ENCODE assay signal across 15 cellular contexts in the genomic region with DNA sequence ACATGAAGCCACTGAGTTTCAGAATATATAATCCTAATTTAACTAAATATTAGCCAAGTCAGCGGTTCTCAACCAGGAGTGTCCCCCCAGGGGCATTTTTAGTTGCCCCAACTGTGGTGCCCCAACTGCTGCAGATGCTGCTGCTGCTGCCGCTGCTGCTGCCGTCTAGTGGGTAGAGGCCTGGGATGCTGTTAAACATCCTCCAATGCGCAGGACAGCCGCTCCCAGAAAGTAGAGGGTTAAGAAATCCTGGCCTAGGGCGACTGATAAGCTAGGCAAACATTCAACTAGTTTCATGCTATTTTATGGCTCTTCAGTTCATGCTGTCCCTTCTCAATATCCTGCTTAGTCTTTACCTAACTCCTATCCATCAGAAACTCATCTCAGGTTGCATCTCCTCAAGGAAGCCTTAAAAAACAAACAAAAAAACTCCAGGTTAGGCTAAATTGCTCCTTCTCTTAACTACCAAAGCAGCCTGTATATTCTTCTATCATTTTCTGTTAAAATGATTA. TPM values are rescaled to one million over a fixed set of nuclear protein-coding genes. Genes with fewer than 3 reads are reported as not detected.
DNase-seq lines count a peak whose midpoint lies in the region; ATAC-seq and TF ChIP-seq lines count a peak whose summit lies in the region.
"Had no signal": no experiment of that assay in that cellular context is flagged by ENCODE, and none has a peak within 500 bp of the region (broad histone marks: within the 10 kb centered on the region; RNA-seq: fewer than 3 reads in every experiment).

No MANE protein-coding gene starts in this region.

- no peak overlapping the region for H3K9ac ChIP-seq in mammary epithelial cell (ENCODE audit: insufficient read depth, low read length)

- TF ChIP-seq CTCF in GM23338 (conservative IDR thresholded peaks at IDR 0.05; ENCODE audit: low read depth in 2 of 2) = peak in 1 of 2 experiments; percentile 35; a peak in 2 of 4 replicates
- TF ChIP-seq CTCF in Panc1 (IDR thresholded peaks at IDR 0.05) = peak; percentile 37; the same call in 1 of the 2 replicates
- TF ChIP-seq CTCF in progenitor cell of endocrine pancreas (IDR thresholded peaks at IDR 0.05; ENCODE audit: unreplicated experiment) = peak; percentile 38
- no peak for TF ChIP-seq CTCF in mammary epithelial cell (conservative IDR thresholded peaks at IDR 0.05 in 1 of 2, IDR thresholded peaks at IDR 0.05 in 1 of 2; ENCODE audit: extremely low read depth in 1 of 2, insufficient read depth in 1 of 2, low read depth in 1 of 2, low read length in 2 of 2)
- no peak for TF ChIP-seq CTCF in esophagus muscularis mucosa (IDR thresholded peaks at IDR 0.05)

- H3K4me3 ChIP-seq in GM23338 (no peak overlapping the region), Panc1 (ENCODE audit: low read depth in 2 of 2, low read length in 2 of 2) (no peak overlapping the region), mammary epithelial cell (replicated peaks in 1 of 3; ENCODE audit: insufficient read depth in 1 of 3, low read depth in 2 of 3, low read length in 3 of 3) (no peak overlapping the region), esophagus muscularis mucosa (no peak overlapping the region)
- H3K4me3 ChIP-seq in naive thymus-derived CD4-positive, alpha-beta T cell (ENCODE audit: low read length) = no peak overlapping the region

- no peak for TF ChIP-seq EP300 in esophagus muscularis mucosa (IDR thresholded peaks at IDR 0.05)

- in situ Hi-C loops in Panc1 (cut with HindIII; ENCODE audit: low pct_unique_long_range_greater_than_20kb, low sequenced_read_pairs) (no loop called here), mammary epithelial cell (cut with MboI; ENCODE audit: low sequenced_read_pairs in 2 of 2) (loop anchor here in 1 of 2 donors (25.0 kb wide), 1 partner anchor 214 kb away; a partner anchor contains a TSS)

- no peaks in the 10 kb centered on the region for H3K9me2 ChIP-seq in GM23338 (ENCODE audit: insufficient read depth)

- peaks cover 34% of the 10 kb centered on the region for H3K4me1 ChIP-seq in GM23338 (ENCODE audit: insufficient read depth)
- H3K4me1 ChIP-seq in Panc1 (ENCODE audit: control insufficient read depth, insufficient read depth, low read length) = peaks cover 41% of the 10 kb centered on the region
- peaks cover 13% of the 10 kb centered on the region for H3K4me1 ChIP-seq in mammary epithelial cell (ENCODE audit: insufficient read depth, low read length)
- H3K4me1 ChIP-seq in esophagus muscularis mucosa = peaks cover 10 to 41% (median 34%) of the 10 kb centered on the region in 4 donors
- H3K4me1 ChIP-seq in naive thymus-derived CD4-positive, alpha-beta T cell (ENCODE audit: control insufficient read depth in 2 of 2, insufficient read depth in 2 of 2, low read length in 2 of 2) = no peaks in the 10 kb centered on the region

- H3K27me3 Mint-ChIP-seq in GM23338 (ENCODE audit: insufficient read depth, low read depth, poor library complexity) = no peaks in the 10 kb centered on the region
- no peaks in the 10 kb centered on the region for H3K27me3 Mint-ChIP-seq in progenitor cell of endocrine pancreas
- no peaks in the 10 kb centered on the region for H3K27me3 Mint-ChIP-seq in naive thymus-derived CD4-positive, alpha-beta T cell
- H3K27me3 Mint-ChIP-seq: memory B cell had no signal

- 97% methylated on average over 6 of the region's 6 CpGs for WGBS in mammary epithelial cell (ENCODE audit: low coverage, missing lambda C conversion rate)
- WGBS in esophagus muscularis mucosa = 94% methylated on average over 6 of the region's 6 CpGs

- H3K27me3 ChIP-seq in GM23338 (ENCODE audit: insufficient read depth) (no peaks in the 10 kb centered on the region), Panc1 (ENCODE audit: control insufficient read depth, insufficient read depth, low read length) (no peaks in the 10 kb centered on the region), mammary epithelial cell (ENCODE audit: insufficient read depth, low read length) (no peaks in the 10 kb centered on the region), esophagus muscularis mucosa (no peaks in the 10 kb centered on the region)
- H3K27me3 ChIP-seq in naive thymus-derived CD4-positive, alpha-beta T cell (ENCODE audit: control insufficient read depth in 2 of 2, insufficient read depth in 2 of 2, low read length in 2 of 2) = no peaks in the 10 kb centered on the region

- H3K36me3 Mint-ChIP-seq in GM23338 (ENCODE audit: low read depth) = no peaks in the 10 kb centered on the region
- peaks cover 10% of the 10 kb centered on the region for H3K36me3 Mint-ChIP-seq in progenitor cell of endocrine pancreas (ENCODE audit: insufficient read depth)
- peaks cover 0 to 8% (median 4%) of the 10 kb centered on the region in 5 donors for H3K36me3 Mint-ChIP-seq in naive thymus-derived CD4-positive, alpha-beta T cell

- no peak for TF ChIP-seq POLR2A in esophagus muscularis mucosa (IDR thresholded peaks at IDR 0.05; ENCODE audit: low read depth)

- H3K4me1 Mint-ChIP-seq in GM23338 (peaks cover 8% of the 10 kb centered on the region; the same call in 2 of the 3 replicates), progenitor cell of endocrine pancreas (ENCODE audit: low read depth) (peaks cover 54% of the 10 kb centered on the region)
- H3K4me1 Mint-ChIP-seq in naive thymus-derived CD4-positive, alpha-beta T cell = peaks cover 11 to 36% (median 18%) of the 10 kb centered on the region in 7 donors

- H3K9me3 ChIP-seq in Panc1 (ENCODE audit: control insufficient read depth, insufficient read depth, low read depth, low read length) (no peaks in the 10 kb centered on the region), mammary epithelial cell (replicated peaks; ENCODE audit: insufficient read depth, low read length) (no peaks in the 10 kb centered on the region), esophagus muscularis mucosa (no peaks in the 10 kb centered on the region)
- H3K9me3 ChIP-seq in naive thymus-derived CD4-positive, alpha-beta T cell (ENCODE audit: control insufficient read depth in 2 of 3, low read length in 3 of 3) = no peaks in the 10 kb centered on the region

- H3K36me3 ChIP-seq in GM23338 (ENCODE audit: insufficient read depth) = no peaks in the 10 kb centered on the region
- no peaks in the 10 kb centered on the region; the same call in 1 of the 2 replicates for H3K36me3 ChIP-seq in Panc1 (ENCODE audit: control insufficient read depth, insufficient read depth, low read length)
- no peaks in the 10 kb centered on the region for H3K36me3 ChIP-seq in mammary epithelial cell (ENCODE audit: insufficient read depth, low read length)
- no peaks in the 10 kb centered on the region for H3K36me3 ChIP-seq in esophagus muscularis mucosa
- peaks cover 0 to 6% (median 0%) of the 10 kb centered on the region in 3 experiments for H3K36me3 ChIP-seq in naive thymus-derived CD4-positive, alpha-beta T cell (ENCODE audit: control insufficient read depth in 2 of 3, insufficient read depth in 3 of 3, low read length in 3 of 3)

- no peak overlapping the region for H3K4me2 ChIP-seq in GM23338
- no peak overlapping the region for H3K4me2 ChIP-seq in mammary epithelial cell (ENCODE audit: insufficient read depth, low read depth, low read length)

- BruUV-seq in Panc1 (replicated peaks; lab: Mats Ljungman, UMichigan) = no TSS peak
- BruUV-seq in mammary epithelial cell (replicated peaks; lab: Mats Ljungman, UMichigan) = no TSS peak

- H3K4me3 Mint-ChIP-seq in GM23338 (no peak overlapping the region), progenitor cell of endocrine pancreas (ENCODE audit: low read depth) (peak overlapping the region; percentile 65)
- no peak overlapping the region for H3K4me3 Mint-ChIP-seq in naive thymus-derived CD4-positive, alpha-beta T cell
- H3K4me3 Mint-ChIP-seq: memory B cell had no signal

- dilution Hi-C loops in mammary epithelial cell (cut with HindIII; ENCODE audit: low sequenced_read_pairs) = no loop called here

- H3K27ac ChIP-seq in GM23338 (ENCODE audit: low read depth) = peak overlapping the region; percentile 45; the same call in 1 of the 2 replicates
- H3K27ac ChIP-seq in Panc1 (ENCODE audit: low read length) = peak overlapping the region; percentile 92; the same call in 1 of the 2 replicates
- H3K27ac ChIP-seq in mammary epithelial cell (ENCODE audit: insufficient read depth, low read depth, low read length) = no peak overlapping the region
- H3K27ac ChIP-seq in esophagus muscularis mucosa (replicated peaks in 1 of 4) = no peak overlapping the region
- no peak overlapping the region for H3K27ac ChIP-seq in naive thymus-derived CD4-positive, alpha-beta T cell (ENCODE audit: low read depth, low read length)

- H3F3A ChIP-seq in GM23338 (replicated peaks; ENCODE audit: low read depth) = no peaks in the 10 kb centered on the region

- POLR2A ChIA-PET in Panc1 (lab: Charles Lee) = no interaction called here
- POLR2A ChIA-PET in naive thymus-derived CD4-positive, alpha-beta T cell (lab: Charles Lee) = no interaction called here

- no peak overlapping the region for H2AFZ ChIP-seq in GM23338
- no peak overlapping the region for H2AFZ ChIP-seq in mammary epithelial cell (ENCODE audit: low read depth, low read length)

- intact Hi-C loops in Panc1 (cut with micrococcal nuclease; ENCODE audit: unreplicated experiment) = loop anchor here (5.0 kb wide), 1 partner anchor 204 kb away; a partner anchor contains a TSS
- intact Hi-C loops in cardiac septum (cut with DNase I) = no loop called here
- intact Hi-C loops in mammary epithelial cell (cut with micrococcal nuclease) = no loop called here
- intact Hi-C loops in esophagus muscularis mucosa (cut with DNase I) = no loop called here
- intact Hi-C loops in naive thymus-derived CD4-positive, alpha-beta T cell (cut with micrococcal nuclease) = loop anchor here in 1 of 2 donors (1.0 kb wide), 1 partner anchor 9 kb away; no protein-coding TSS in a partner anchor

- H3K27ac Mint-ChIP-seq in GM23338 (no peak overlapping the region), progenitor cell of endocrine pancreas (peak overlapping the region; percentile 87)
- no peak overlapping the region for H3K27ac Mint-ChIP-seq in naive thymus-derived CD4-positive, alpha-beta T cell
- H3K27ac Mint-ChIP-seq: memory B cell had no signal

- H3K79me2 ChIP-seq in GM23338 (replicated peaks; ENCODE audit: insufficient read depth) (peaks cover 13% of the 10 kb centered on the region), mammary epithelial cell (ENCODE audit: insufficient read depth, low read length) (peaks cover 47% of the 10 kb centered on the region)

- H4K20me1 ChIP-seq in GM23338 (replicated peaks; ENCODE audit: insufficient read depth) = no peaks in the 10 kb centered on the region
- H4K20me1 ChIP-seq in mammary epithelial cell (ENCODE audit: insufficient read depth, low read length) = no peaks in the 10 kb centered on the region

- no peaks in the 10 kb centered on the region for H3K9me3 Mint-ChIP-seq in GM23338
- no peaks in the 10 kb centered on the region for H3K9me3 Mint-ChIP-seq in progenitor cell of endocrine pancreas (ENCODE audit: low read depth)
- H3K9me3 Mint-ChIP-seq in naive thymus-derived CD4-positive, alpha-beta T cell = no peaks in the 10 kb centered on the region
- H3K9me3 Mint-ChIP-seq: memory B cell had no signal

- CTCF ChIA-PET in Panc1 (lab: Charles Lee) = no interaction called here
- CTCF ChIA-PET in mammary epithelial cell (lab: Charles Lee; ENCODE audit: low non-redundant PET) = no interaction called here
- CTCF ChIA-PET in naive thymus-derived CD4-positive, alpha-beta T cell (lab: Charles Lee) = no interaction called here

- ATAC-seq in GM23338 (peak; percentile 68), Panc1 (peak; percentile 59; the same call in 1 of the 2 replicates)
- no peak for ATAC-seq in naive thymus-derived CD4-positive, alpha-beta T cell
- ATAC-seq: PC-3; stimulated activated naive CD8-positive, alpha-beta T cell treated with anti-CD3 and anti-CD28 coated beads, Interleukin-15, Interleukin-2, amounts not matched to agents 100 U/mL and 50 U/mL, for 24 hours had no signal

- DNase-seq in GM23338 (ENCODE audit: low spot score) (peak; percentile 42), Panc1 (ENCODE audit: low read depth, low spot score) (no peak), iPS-NIHi7 (ENCODE audit: extremely low spot score) (peak; percentile 18), progenitor cell of endocrine pancreas (ENCODE audit: low spot score, unreplicated experiment) (no peak), cardiac septum (ENCODE audit: low spot score) (no peak), mammary epithelial cell (no peak), esophagus muscularis mucosa (ENCODE audit: extremely low spot score) (no peak)
- no peak for DNase-seq in naive thymus-derived CD4-positive, alpha-beta T cell
- DNase-seq: activated naive CD4-positive, alpha-beta T cell; KBM-7; NCI-H1436; NCI-H446 treated with DMSO at 0.1 percent for 48 hours; PC-3; stimulated activated naive CD8-positive, alpha-beta T cell treated with anti-CD3 and anti-CD28 coated beads, Interleukin-15, Interleukin-2, amounts not matched to agents 100 U/mL and 50 U/mL, for 24 hours had no signal

RNA-seq across cellular contexts. Expression of a gene that starts 9.9 kb away (rescaled TPM):
- total RNA-seq in GM23338 (2014; rRNA removed; shearing (Covaris generic)) = 24.6 and 27.3 TPM in 2 replicates
- 16.7 and 18.6 TPM in 2 replicates for polyA plus RNA-seq in GM23338 (2016; fragmentation: Nextera tagmentation; extraction: Ambion mirVana)
- total RNA-seq in Panc1 (2021; ENCODE audit: unreplicated experiment) = 67.7 TPM
- 123 TPM for polyA plus RNA-seq in Panc1 (2012; ENCODE audit: insufficient read length)
- 42.7 and 45.7 TPM in 2 replicates for total RNA-seq in progenitor cell of endocrine pancreas
- 167 TPM for total RNA-seq in cardiac septum
- total RNA-seq in mammary epithelial cell = 10 to 100 TPM; 53.1 to 76.7 TPM
- polyA plus RNA-seq in mammary epithelial cell = 68.7 TPM
- polyA minus RNA-seq in mammary epithelial cell = 97.7 TPM
- 100 to 1,000 TPM in 2 of 4 donors, 10 to 100 TPM in 2; 80.4 to 110 (median 93.9) TPM for total RNA-seq in esophagus muscularis mucosa
- total RNA-seq in naive thymus-derived CD4-positive, alpha-beta T cell = 10 to 100 TPM; 27.4 to 32.7 (median 29.1) TPM
- polyA plus RNA-seq in naive thymus-derived CD4-positive, alpha-beta T cell = 10 to 100 TPM in 1 of 2 donors, 1 to 10 TPM in 1; 8.4 to 12.8 TPM

RNA-seq across cellular contexts. Expression of a gene that starts 10.3 kb away (rescaled TPM):
- total RNA-seq in GM23338 (2014; rRNA removed; shearing (Covaris generic)) = 21.6 and 37.2 TPM in 2 replicates
- 71.0 and 76.9 TPM in 2 replicates for polyA plus RNA-seq in GM23338 (2016; fragmentation: Nextera tagmentation; extraction: Ambion mirVana)
- total RNA-seq in Panc1 (2021; ENCODE audit: unreplicated experiment) = 71.7 TPM
- polyA plus RNA-seq in Panc1 (2012; ENCODE audit: insufficient read length) = 26.1 TPM
- total RNA-seq in progenitor cell of endocrine pancreas = 81.3 and 90.2 TPM in 2 replicates
- 211 TPM for total RNA-seq in cardiac septum
- 10 to 100 TPM; 35.2 to 54.9 TPM for total RNA-seq in mammary epithelial cell
- polyA plus RNA-seq in mammary epithelial cell = 27.3 TPM
- 13.5 TPM for polyA minus RNA-seq in mammary epithelial cell
- 10 to 100 TPM; 41.6 to 70.3 (median 52.5) TPM for total RNA-seq in esophagus muscularis mucosa
- 10 to 100 TPM; 28.0 to 47.3 (median 29.7) TPM for total RNA-seq in naive thymus-derived CD4-positive, alpha-beta T cell
- 10 to 100 TPM; 74.2 to 86.9 TPM for polyA plus RNA-seq in naive thymus-derived CD4-positive, alpha-beta T cell

RNA-seq across cellular contexts. Expression of a gene that starts 12.6 kb away (rescaled TPM):
- total RNA-seq in GM23338 (2014; rRNA removed; shearing (Covaris generic)) = not detected in 2 replicates
- polyA plus RNA-seq in GM23338 (2016; fragmentation: Nextera tagmentation; extraction: Ambion mirVana) (not detected in 2 replicates), mammary epithelial cell (0.02 TPM)
- total RNA-seq in Panc1 (2021; ENCODE audit: unreplicated experiment) (0.10 TPM), progenitor cell of endocrine pancreas (0.55 and 0.60 TPM in 2 replicates), cardiac septum (0.97 TPM), mammary epithelial cell (under 1 TPM; 0.05 to 0.17 TPM), esophagus muscularis mucosa (under 1 TPM; under 0.01 to 0.29 (median 0.21) TPM)
- polyA plus RNA-seq in Panc1 (2012; ENCODE audit: insufficient read length) = not detected
- not detected for polyA minus RNA-seq in mammary epithelial cell
- total RNA-seq in naive thymus-derived CD4-positive, alpha-beta T cell = 1 to 10 TPM in 1 of 5 experiments, under 1 TPM in 3, not detected in 1; 0.19 to 1.3 (median 0.49) TPM
- polyA plus RNA-seq in naive thymus-derived CD4-positive, alpha-beta T cell = under 1 TPM in 1 of 2 donors, not detected in 1; 0.43 TPM
- total RNA-seq: PC-3 had no signal

Comparison
In these comparisons a context has a peak if more than half of its experiments do, and no peak if none do; other contexts are left out.
1. DNase-seq: peak in GM23338 (single experiment) and iPS-NIHi7 (single experiment); none in Panc1 (single experiment), progenitor cell of endocrine pancreas (single experiment), cardiac septum (single experiment), mammary epithelial cell (single experiment), esophagus muscularis mucosa (single experiment) and naive thymus-derived CD4-positive, alpha-beta T cell (0 of 9).
2. H3K27ac ChIP-seq: peak in GM23338 (single experiment) and Panc1 (single experiment); none in mammary epithelial cell (single experiment), esophagus muscularis mucosa (0 of 4) and naive thymus-derived CD4-positive, alpha-beta T cell (single experiment).
3. CTCF ChIP-seq: peak in Panc1 (single experiment) and progenitor cell of endocrine pancreas (single experiment); none in mammary epithelial cell (0 of 2) and esophagus muscularis mucosa (0 of 3).